ENCODE assay signal across 2 cellular contexts in the genomic region with DNA sequence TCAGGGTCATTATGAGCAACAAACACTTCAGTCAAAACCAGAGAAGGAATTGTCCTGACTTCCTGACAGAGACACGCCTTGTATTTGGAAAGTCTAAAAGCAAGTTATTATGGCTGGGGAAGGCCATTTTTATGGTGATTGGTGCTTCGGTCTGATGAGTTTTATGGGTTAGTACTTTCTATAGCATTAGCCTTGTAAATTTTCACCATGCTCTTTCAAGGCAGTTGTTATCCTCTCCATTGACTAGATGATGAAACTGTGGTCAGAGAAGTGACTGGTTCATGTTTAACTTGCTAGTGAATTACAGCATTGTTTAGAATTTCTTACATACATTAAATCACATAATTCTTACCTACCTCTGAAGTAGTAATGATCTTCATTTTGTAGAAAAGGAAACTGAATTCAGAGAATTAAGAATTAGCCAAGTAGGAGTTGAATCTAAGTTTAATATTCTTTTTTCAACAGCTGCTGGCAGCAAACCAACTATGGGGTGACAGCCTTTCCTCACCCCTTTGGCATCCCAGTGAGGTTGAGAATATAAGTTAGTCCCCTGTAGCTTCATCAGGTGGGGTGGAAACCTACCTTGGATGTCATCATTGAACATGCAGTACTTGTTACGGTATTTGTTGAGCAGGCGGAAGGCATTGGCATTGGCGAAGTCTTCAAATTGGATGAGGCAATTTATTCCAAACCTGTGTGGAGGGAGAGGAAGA.
A peak's percentile ranks its signal among the peaks of the same experiment; 100 is the strongest.
TF ChIP-seq lines count a peak whose summit lies in the region.

No MANE protein-coding gene starts in this region.

TF ChIP-seq in A549, 52 proteins besides CTCF, POLR2A, EP300 and RAD21:
- TF ChIP-seq RCOR1 (IDR thresholded peaks at IDR 0.05; ENCODE audit: low read depth, low read length) (no peak), FOXS1 (CRISPR knock-in tag; IDR thresholded peaks at IDR 0.05) (no peak), ESRRA (IDR thresholded peaks at IDR 0.05; ENCODE audit: borderline replicate concordance, low read length) (no peak), HEYL (CRISPR knock-in tag; IDR thresholded peaks at IDR 0.05) (no peak), BHLHE40 (IDR thresholded peaks at IDR 0.05; ENCODE audit: low read depth, low read length) (no peak)
- TF ChIP-seq, protein P1, sequence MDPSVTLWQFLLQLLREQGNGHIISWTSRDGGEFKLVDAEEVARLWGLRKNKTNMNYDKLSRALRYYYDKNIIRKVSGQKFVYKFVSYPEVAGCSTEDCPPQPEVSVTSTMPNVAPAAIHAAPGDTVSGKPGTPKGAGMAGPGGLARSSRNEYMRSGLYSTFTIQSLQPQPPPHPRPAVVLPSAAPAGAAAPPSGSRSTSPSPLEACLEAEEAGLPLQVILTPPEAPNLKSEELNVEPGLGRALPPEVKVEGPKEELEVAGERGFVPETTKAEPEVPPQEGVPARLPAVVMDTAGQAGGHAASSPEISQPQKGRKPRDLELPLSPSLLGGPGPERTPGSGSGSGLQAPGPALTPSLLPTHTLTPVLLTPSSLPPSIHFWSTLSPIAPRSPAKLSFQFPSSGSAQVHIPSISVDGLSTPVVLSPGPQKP (IDR thresholded peaks at IDR 0.05; ENCODE audit: low read depth, low read length) = no peak

TF ChIP-seq in HEK293, 187 proteins besides CTCF, POLR2A, EP300 and RAD21 (continues in another document):
- TF ChIP-seq, protein P2, sequence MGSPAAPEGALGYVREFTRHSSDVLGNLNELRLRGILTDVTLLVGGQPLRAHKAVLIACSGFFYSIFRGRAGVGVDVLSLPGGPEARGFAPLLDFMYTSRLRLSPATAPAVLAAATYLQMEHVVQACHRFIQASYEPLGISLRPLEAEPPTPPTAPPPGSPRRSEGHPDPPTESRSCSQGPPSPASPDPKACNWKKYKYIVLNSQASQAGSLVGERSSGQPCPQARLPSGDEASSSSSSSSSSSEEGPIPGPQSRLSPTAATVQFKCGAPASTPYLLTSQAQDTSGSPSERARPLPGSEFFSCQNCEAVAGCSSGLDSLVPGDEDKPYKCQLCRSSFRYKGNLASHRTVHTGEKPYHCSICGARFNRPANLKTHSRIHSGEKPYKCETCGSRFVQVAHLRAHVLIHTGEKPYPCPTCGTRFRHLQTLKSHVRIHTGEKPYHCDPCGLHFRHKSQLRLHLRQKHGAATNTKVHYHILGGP (tag by site-specific recombination; IDR thresholded peaks at IDR 0.05) = peak; percentile 46; the same call in 1 of the 2 replicates
- TF ChIP-seq ZNF701 (tag by site-specific recombination; IDR thresholded peaks at IDR 0.05) = no peak
- TF ChIP-seq HOXD13 (CRISPR knock-in tag; IDR thresholded peaks at IDR 0.05; ENCODE audit: borderline replicate concordance) = peak; percentile 86
- TF ChIP-seq, protein P3, sequence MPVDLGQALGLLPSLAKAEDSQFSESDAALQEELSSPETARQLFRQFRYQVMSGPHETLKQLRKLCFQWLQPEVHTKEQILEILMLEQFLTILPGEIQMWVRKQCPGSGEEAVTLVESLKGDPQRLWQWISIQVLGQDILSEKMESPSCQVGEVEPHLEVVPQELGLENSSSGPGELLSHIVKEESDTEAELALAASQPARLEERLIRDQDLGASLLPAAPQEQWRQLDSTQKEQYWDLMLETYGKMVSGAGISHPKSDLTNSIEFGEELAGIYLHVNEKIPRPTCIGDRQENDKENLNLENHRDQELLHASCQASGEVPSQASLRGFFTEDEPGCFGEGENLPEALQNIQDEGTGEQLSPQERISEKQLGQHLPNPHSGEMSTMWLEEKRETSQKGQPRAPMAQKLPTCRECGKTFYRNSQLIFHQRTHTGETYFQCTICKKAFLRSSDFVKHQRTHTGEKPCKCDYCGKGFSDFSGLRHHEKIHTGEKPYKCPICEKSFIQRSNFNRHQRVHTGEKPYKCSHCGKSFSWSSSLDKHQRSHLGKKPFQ (tag by site-specific recombination; IDR thresholded peaks at IDR 0.05) = peak; percentile 61; the same call in 1 of the 2 replicates
- TF ChIP-seq SP7 (tag by site-specific recombination; IDR thresholded peaks at IDR 0.05) = peak; percentile 92
- TF ChIP-seq ZNF561 (tag by site-specific recombination; IDR thresholded peaks at IDR 0.05; ENCODE audit: borderline replicate concordance) = no peak
- TF ChIP-seq, protein P4, sequence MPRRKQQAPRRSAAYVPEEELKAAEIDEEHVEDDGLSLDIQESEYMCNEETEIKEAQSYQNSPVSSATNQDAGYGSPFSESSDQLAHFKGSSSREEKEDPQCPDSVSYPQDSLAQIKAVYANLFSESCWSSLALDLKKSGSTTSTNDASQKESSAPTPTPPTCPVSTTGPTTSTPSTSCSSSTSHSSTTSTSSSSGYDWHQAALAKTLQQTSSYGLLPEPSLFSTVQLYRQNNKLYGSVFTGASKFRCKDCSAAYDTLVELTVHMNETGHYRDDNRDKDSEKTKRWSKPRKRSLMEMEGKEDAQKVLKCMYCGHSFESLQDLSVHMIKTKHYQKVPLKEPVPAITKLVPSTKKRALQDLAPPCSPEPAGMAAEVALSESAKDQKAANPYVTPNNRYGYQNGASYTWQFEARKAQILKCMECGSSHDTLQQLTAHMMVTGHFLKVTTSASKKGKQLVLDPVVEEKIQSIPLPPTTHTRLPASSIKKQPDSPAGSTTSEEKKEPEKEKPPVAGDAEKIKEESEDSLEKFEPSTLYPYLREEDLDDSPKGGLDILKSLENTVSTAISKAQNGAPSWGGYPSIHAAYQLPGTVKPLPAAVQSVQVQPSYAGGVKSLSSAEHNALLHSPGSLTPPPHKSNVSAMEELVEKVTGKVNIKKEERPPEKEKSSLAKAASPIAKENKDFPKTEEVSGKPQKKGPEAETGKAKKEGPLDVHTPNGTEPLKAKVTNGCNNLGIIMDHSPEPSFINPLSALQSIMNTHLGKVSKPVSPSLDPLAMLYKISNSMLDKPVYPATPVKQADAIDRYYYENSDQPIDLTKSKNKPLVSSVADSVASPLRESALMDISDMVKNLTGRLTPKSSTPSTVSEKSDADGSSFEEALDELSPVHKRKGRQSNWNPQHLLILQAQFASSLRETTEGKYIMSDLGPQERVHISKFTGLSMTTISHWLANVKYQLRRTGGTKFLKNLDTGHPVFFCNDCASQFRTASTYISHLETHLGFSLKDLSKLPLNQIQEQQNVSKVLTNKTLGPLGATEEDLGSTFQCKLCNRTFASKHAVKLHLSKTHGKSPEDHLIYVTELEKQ (tag by site-specific recombination; IDR thresholded peaks at IDR 0.05; ENCODE audit: borderline replicate concordance) = 0 out of 2 replicates have a peak, but pooled peaks have one; percentile 38
- peak; percentile 85 for TF ChIP-seq ZNF843 (tag by site-specific recombination; IDR thresholded peaks at IDR 0.05)
- TF ChIP-seq GLI4 (tag by site-specific recombination; IDR thresholded peaks at IDR 0.05) = no peak
- 0 out of 2 replicates have a peak, but pooled peaks have one; percentile 56 for TF ChIP-seq OVOL3 (tag by site-specific recombination; IDR thresholded peaks at IDR 0.05)
- peak; percentile 11; the same call in 1 of the 2 replicates for TF ChIP-seq ZNF341 (tag by site-specific recombination; IDR thresholded peaks at IDR 0.05; ENCODE audit: low read depth)
- TF ChIP-seq ZBTB7A (tag by site-specific recombination; IDR thresholded peaks at IDR 0.05; ENCODE audit: low read depth) = no peak
- TF ChIP-seq, protein P5, sequence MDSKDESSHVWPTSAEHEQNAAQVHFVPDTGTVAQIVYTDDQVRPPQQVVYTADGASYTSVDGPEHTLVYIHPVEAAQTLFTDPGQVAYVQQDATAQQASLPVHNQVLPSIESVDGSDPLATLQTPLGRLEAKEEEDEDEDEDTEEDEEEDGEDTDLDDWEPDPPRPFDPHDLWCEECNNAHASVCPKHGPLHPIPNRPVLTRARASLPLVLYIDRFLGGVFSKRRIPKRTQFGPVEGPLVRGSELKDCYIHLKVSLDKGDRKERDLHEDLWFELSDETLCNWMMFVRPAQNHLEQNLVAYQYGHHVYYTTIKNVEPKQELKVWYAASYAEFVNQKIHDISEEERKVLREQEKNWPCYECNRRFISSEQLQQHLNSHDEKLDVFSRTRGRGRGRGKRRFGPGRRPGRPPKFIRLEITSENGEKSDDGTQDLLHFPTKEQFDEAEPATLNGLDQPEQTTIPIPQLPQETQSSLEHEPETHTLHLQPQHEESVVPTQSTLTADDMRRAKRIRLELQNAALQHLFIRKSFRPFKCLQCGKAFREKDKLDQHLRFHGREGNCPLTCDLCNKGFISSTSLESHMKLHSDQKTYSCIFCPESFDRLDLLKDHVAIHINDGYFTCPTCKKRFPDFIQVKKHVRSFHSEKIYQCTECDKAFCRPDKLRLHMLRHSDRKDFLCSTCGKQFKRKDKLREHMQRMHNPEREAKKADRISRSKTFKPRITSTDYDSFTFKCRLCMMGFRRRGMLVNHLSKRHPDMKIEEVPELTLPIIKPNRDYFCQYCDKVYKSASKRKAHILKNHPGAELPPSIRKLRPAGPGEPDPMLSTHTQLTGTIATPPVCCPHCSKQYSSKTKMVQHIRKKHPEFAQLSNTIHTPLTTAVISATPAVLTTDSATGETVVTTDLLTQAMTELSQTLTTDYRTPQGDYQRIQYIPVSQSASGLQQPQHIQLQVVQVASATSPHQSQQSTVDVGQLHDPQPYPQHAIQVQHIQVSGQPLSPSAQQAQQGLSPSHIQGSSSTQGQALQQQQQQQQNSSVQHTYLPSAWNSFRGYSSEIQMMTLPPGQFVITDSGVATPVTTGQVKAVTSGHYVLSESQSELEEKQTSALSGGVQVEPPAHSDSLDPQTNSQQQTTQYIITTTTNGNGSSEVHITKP (tag by site-specific recombination; IDR thresholded peaks at IDR 0.05) = 0 out of 2 replicates have a peak, but pooled peaks have one; percentile 8
- TF ChIP-seq YY2 (tag by site-specific recombination; IDR thresholded peaks at IDR 0.05) = peak; percentile 33; the same call in 1 of the 2 replicates
- TF ChIP-seq FEZF1 (tag by site-specific recombination; IDR thresholded peaks at IDR 0.05) = peak; percentile 96
- TF ChIP-seq, protein P6, sequence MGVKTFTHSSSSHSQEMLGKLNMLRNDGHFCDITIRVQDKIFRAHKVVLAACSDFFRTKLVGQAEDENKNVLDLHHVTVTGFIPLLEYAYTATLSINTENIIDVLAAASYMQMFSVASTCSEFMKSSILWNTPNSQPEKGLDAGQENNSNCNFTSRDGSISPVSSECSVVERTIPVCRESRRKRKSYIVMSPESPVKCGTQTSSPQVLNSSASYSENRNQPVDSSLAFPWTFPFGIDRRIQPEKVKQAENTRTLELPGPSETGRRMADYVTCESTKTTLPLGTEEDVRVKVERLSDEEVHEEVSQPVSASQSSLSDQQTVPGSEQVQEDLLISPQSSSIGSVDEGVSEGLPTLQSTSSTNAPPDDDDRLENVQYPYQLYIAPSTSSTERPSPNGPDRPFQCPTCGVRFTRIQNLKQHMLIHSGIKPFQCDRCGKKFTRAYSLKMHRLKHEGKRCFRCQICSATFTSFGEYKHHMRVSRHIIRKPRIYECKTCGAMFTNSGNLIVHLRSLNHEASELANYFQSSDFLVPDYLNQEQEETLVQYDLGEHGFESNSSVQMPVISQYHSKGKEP (tag by site-specific recombination; IDR thresholded peaks at IDR 0.05) = peak; percentile 38; the same call in 1 of the 2 replicates
- peak; percentile 83 for TF ChIP-seq GLIS1 (tag by site-specific recombination; IDR thresholded peaks at IDR 0.05)
- TF ChIP-seq, protein P7, sequence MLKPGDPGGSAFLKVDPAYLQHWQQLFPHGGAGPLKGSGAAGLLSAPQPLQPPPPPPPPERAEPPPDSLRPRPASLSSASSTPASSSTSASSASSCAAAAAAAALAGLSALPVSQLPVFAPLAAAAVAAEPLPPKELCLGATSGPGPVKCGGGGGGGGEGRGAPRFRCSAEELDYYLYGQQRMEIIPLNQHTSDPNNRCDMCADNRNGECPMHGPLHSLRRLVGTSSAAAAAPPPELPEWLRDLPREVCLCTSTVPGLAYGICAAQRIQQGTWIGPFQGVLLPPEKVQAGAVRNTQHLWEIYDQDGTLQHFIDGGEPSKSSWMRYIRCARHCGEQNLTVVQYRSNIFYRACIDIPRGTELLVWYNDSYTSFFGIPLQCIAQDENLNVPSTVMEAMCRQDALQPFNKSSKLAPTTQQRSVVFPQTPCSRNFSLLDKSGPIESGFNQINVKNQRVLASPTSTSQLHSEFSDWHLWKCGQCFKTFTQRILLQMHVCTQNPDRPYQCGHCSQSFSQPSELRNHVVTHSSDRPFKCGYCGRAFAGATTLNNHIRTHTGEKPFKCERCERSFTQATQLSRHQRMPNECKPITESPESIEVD (tag by site-specific recombination; IDR thresholded peaks at IDR 0.05) = peak; percentile 94
- peak; percentile 76 for TF ChIP-seq OSR2 (tag by site-specific recombination; IDR thresholded peaks at IDR 0.05)
- TF ChIP-seq ZNF335 (tag by site-specific recombination; conservative IDR thresholded peaks at IDR 0.05) = 0 out of 2 replicates have a peak, but pooled peaks have one; percentile 14
- TF ChIP-seq, protein P8, sequence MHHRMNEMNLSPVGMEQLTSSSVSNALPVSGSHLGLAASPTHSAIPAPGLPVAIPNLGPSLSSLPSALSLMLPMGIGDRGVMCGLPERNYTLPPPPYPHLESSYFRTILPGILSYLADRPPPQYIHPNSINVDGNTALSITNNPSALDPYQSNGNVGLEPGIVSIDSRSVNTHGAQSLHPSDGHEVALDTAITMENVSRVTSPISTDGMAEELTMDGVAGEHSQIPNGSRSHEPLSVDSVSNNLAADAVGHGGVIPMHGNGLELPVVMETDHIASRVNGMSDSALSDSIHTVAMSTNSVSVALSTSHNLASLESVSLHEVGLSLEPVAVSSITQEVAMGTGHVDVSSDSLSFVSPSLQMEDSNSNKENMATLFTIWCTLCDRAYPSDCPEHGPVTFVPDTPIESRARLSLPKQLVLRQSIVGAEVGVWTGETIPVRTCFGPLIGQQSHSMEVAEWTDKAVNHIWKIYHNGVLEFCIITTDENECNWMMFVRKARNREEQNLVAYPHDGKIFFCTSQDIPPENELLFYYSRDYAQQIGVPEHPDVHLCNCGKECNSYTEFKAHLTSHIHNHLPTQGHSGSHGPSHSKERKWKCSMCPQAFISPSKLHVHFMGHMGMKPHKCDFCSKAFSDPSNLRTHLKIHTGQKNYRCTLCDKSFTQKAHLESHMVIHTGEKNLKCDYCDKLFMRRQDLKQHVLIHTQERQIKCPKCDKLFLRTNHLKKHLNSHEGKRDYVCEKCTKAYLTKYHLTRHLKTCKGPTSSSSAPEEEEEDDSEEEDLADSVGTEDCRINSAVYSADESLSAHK (tag by site-specific recombination; IDR thresholded peaks at IDR 0.05) = peak; percentile 69
- 0 out of 2 replicates have a peak, but pooled peaks have one; percentile 17 for TF ChIP-seq ZNF10 (tag by site-specific recombination; IDR thresholded peaks at IDR 0.05)
- TF ChIP-seq, protein P9, sequence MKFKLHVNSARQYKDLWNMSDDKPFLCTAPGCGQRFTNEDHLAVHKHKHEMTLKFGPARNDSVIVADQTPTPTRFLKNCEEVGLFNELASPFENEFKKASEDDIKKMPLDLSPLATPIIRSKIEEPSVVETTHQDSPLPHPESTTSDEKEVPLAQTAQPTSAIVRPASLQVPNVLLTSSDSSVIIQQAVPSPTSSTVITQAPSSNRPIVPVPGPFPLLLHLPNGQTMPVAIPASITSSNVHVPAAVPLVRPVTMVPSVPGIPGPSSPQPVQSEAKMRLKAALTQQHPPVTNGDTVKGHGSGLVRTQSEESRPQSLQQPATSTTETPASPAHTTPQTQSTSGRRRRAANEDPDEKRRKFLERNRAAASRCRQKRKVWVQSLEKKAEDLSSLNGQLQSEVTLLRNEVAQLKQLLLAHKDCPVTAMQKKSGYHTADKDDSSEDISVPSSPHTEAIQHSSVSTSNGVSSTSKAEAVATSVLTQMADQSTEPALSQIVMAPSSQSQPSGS (tag by site-specific recombination; IDR thresholded peaks at IDR 0.05; ENCODE audit: low read depth) = peak; percentile 49
- TF ChIP-seq ZNF791 (tag by site-specific recombination; IDR thresholded peaks at IDR 0.05) = no peak
